Comparison of ENCODE assay signal across 8 cellular contexts in the genomic region with DNA sequence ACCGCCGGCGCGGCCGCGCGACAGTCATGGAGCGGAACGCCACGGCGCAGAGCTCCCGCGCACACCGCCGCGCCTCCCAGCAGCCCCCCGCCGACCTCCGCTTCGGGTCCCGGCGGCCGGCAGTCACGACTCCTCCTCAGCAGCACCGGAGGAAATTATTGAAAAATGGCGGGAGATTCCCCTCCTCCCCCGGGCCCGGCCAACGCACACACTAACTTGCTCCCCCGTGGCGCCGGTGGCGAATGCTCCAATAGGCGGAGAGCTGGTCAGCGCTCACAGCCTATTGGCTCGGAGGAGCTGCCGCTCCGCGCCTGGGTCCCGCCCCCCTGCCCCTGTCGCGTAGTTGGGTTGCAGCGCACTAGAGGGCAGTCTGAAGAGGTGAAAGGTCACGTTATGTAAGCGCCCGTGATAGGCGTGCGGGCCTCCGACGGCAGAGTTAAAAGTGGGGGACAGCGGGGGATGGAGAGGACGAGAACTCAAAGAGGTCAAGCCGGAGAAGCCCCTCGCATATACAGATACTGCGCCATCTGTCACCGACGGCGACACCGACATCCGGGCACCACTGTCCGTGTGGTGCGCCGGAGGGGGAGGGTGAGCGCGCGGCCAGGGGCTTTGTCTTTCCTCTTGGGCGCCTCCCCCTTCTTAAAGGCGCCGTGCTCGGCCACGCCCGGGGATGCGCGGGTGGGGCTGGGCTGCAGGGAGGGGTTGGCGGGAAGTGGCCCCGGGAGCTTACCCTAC. TPM values are rescaled to one million over a fixed set of nuclear protein-coding genes. Genes with fewer than 3 reads are reported as not detected.
A peak's percentile ranks its signal among the peaks of the same experiment; 100 is the strongest.
DNase-seq lines count a peak whose midpoint lies in the region; ATAC-seq and TF ChIP-seq lines count a peak whose summit lies in the region.

BAZ1B (minus strand) TSS at position 213 of the 738 bp plus-strand sequence. CDS start 360 bp downstream, outside the sequence.

- no TSS peak for BruUV-seq in Caco-2 (replicated peaks; lab: Mats Ljungman, UMichigan)

- peak within 1 kb of the TSS; percentile 89 for H2BK120ac ChIP-seq in mesenchymal stem cell (ENCODE audit: low read depth, low read length)

- peak within 1 kb of the TSS; percentile 88 to 99 for H3K14ac ChIP-seq in mesenchymal stem cell (ENCODE audit: low read length in 2 of 2)

- ATAC-seq in GM21381 (IDR thresholded peaks at IDR 0.05; ENCODE audit: unreplicated experiment) = peak; percentile 80
- ATAC-seq in activated CD8-positive, alpha-beta memory T cell treated with anti-CD3 and anti-CD28 coated beads, Interleukin-2, amount 10 ng/mL, durations not matched to agents 7 days and 5 days = peak; percentile 93

- H3K27me3 Mint-ChIP-seq in Caco-2 (ENCODE audit: insufficient read depth, unreplicated experiment) = no peaks in the 10 kb centered on the region
- H3K27me3 Mint-ChIP-seq in activated CD8-positive, alpha-beta memory T cell treated with anti-CD3 and anti-CD28 coated beads, Interleukin-2, amount 10 ng/mL, durations not matched to agents 7 days and 5 days = no peaks in the 10 kb centered on the region

- peak within 1 kb of the TSS in 1 of 2 experiments; percentile 99 for H3K4ac ChIP-seq in mesenchymal stem cell (ENCODE audit: low read depth in 1 of 2, low read length in 2 of 2)

- peak in 1 of 2 experiments; percentile 21 for TF ChIP-seq CTCF in Caco-2 (IDR thresholded peaks at IDR 0.05; ENCODE audit: insufficient read depth in 1 of 2, low read depth in 1 of 2, low read length in 1 of 2, severe bottlenecking in 1 of 2, unreplicated experiment in 1 of 2)

- H3K18ac ChIP-seq in mesenchymal stem cell (ENCODE audit: low read depth in 1 of 2, low read length in 2 of 2) = peak within 1 kb of the TSS; percentile 99 to 100

- DNase-seq in Caco-2 (peak; percentile 99), HUDEP-2 (lab: John Stamatoyannopoulos, UW; ENCODE audit: unreplicated experiment in 76 of 76) (peak; percentile 45 to 99 (median 96)), NT2/D1 (ENCODE audit: low read depth, low spot score) (peak; percentile 97), mesenchymal stem cell (peak; percentile 98)
- peak; percentile 99 for DNase-seq in activated CD8-positive, alpha-beta memory T cell treated with anti-CD3 and anti-CD28 coated beads, Interleukin-2, amount 10 ng/mL, durations not matched to agents 7 days and 5 days
- peak; percentile 96 for DNase-seq in stimulated activated CD8-positive, alpha-beta memory T cell treated with anti-CD3 and anti-CD28 coated beads, Interleukin-12 subunit alpha, Interleukin-12 subunit beta, amount 100 ng/mL, for 4 hours (ENCODE audit: low read depth)

- POLR2A ChIA-PET in Caco-2 (lab: Charles Lee) = interaction anchor here (0.5 to 2.8 kb wide), 11 partner anchors 16 to 320 kb away, joined by 3 to 24 read pairs (median 4); partner anchors contain the start of genes BCL7B, METTL27 and TBL2

- CTCF ChIA-PET in Caco-2 (lab: Charles Lee) = interaction anchor here (0.5 to 0.8 kb wide), 2 partner anchors 180 to 848 kb away, joined by 3 to 4 read pairs; no protein-coding TSS in a partner anchor
- CTCF ChIA-PET in activated CD8-positive, alpha-beta memory T cell treated with anti-CD3 and anti-CD28 coated beads, Interleukin-2, amount 10 ng/mL, durations not matched to agents 7 days and 5 days (lab: Charles Lee) = interaction anchor here (0.6 to 3.9 kb wide), 7 partner anchors 13 to 251 kb away, joined by 3 to 26 read pairs (median 4); partner anchors contain the start of genes BCL7B and TBL2

- no peak within 1 kb of the TSS for H2AK5ac ChIP-seq in mesenchymal stem cell (ENCODE audit: low read length, severe bottlenecking)

- no peaks in the 10 kb centered on the region for H3K9me3 ChIP-seq in Caco-2
- no peaks in the 10 kb centered on the region for H3K9me3 ChIP-seq in NT2/D1 (ENCODE audit: insufficient read depth, low read length)
- no peaks in the 10 kb centered on the region for H3K9me3 ChIP-seq in endocrine pancreas (ENCODE audit: control insufficient read depth, low read length)
- H3K9me3 ChIP-seq in mesenchymal stem cell (ENCODE audit: control insufficient read depth, low read length) = no peaks in the 10 kb centered on the region

- H3K9me3 Mint-ChIP-seq in Caco-2 (ENCODE audit: unreplicated experiment) = no peaks in the 10 kb centered on the region
- no peaks in the 10 kb centered on the region for H3K9me3 Mint-ChIP-seq in activated CD8-positive, alpha-beta memory T cell treated with anti-CD3 and anti-CD28 coated beads, Interleukin-2, amount 10 ng/mL, durations not matched to agents 7 days and 5 days (ENCODE audit: low read depth)

- H3K27me3 ChIP-seq in Caco-2 (replicated peaks; ENCODE audit: control insufficient read depth, insufficient read depth, low read length) = no peaks in the 10 kb centered on the region
- H3K27me3 ChIP-seq in NT2/D1 (ENCODE audit: insufficient read depth, insufficient read length) = no peaks in the 10 kb centered on the region
- no peaks in the 10 kb centered on the region for H3K27me3 ChIP-seq in endocrine pancreas (ENCODE audit: control insufficient read depth, insufficient read depth, low read length)
- no peaks in the 10 kb centered on the region for H3K27me3 ChIP-seq in mesenchymal stem cell (ENCODE audit: control insufficient read depth in 1 of 2, insufficient read depth in 1 of 2, low read length in 2 of 2)

- WGBS in mesenchymal stem cell = under 1% methylated on average over 64 of the region's 76 CpGs

- H3K36me3 Mint-ChIP-seq in Caco-2 (ENCODE audit: insufficient read depth, unreplicated experiment) = peaks cover 44% of the 10 kb centered on the region
- peaks cover 37% of the 10 kb centered on the region for H3K36me3 Mint-ChIP-seq in activated CD8-positive, alpha-beta memory T cell treated with anti-CD3 and anti-CD28 coated beads, Interleukin-2, amount 10 ng/mL, durations not matched to agents 7 days and 5 days

- H4K91ac ChIP-seq in mesenchymal stem cell (ENCODE audit: low read length) = peak within 1 kb of the TSS; percentile 98

- H3K23ac ChIP-seq in mesenchymal stem cell (ENCODE audit: low read length in 2 of 2) = peak within 1 kb of the TSS in 1 of 2 experiments; percentile 98

- peak within 1 kb of the TSS in 1 of 2 experiments; percentile 86 for H2BK12ac ChIP-seq in mesenchymal stem cell (ENCODE audit: low read length in 2 of 2)

- peaks cover 18% of the 10 kb centered on the region for H3K4me1 Mint-ChIP-seq in Caco-2 (ENCODE audit: low read depth, unreplicated experiment)
- H3K4me1 Mint-ChIP-seq in activated CD8-positive, alpha-beta memory T cell treated with anti-CD3 and anti-CD28 coated beads, Interleukin-2, amount 10 ng/mL, durations not matched to agents 7 days and 5 days = peaks cover 56% of the 10 kb centered on the region

- H2BK5ac ChIP-seq in mesenchymal stem cell (ENCODE audit: low read depth, low read length, poor library complexity, severe bottlenecking) = peak within 1 kb of the TSS; percentile 92

- H3K9ac ChIP-seq in NT2/D1 (ENCODE audit: insufficient read length, low read depth) (peak within 1 kb of the TSS; percentile 86), endocrine pancreas (ENCODE audit: control insufficient read depth, insufficient read depth, low read length) (peak within 1 kb of the TSS; percentile 91), mesenchymal stem cell (ENCODE audit: low read length) (peak within 1 kb of the TSS; percentile 94)

- H3K36me3 ChIP-seq in Caco-2 (ENCODE audit: control insufficient read depth, insufficient read depth, low read length) (0 out of 2 replicates have a peak, but pooled peaks cover under 1% of the 10 kb centered on the region), NT2/D1 (ENCODE audit: insufficient read depth, insufficient read length, low read length) (peaks cover 29% of the 10 kb centered on the region), endocrine pancreas (ENCODE audit: control insufficient read depth, insufficient read depth, low read length) (no peaks in the 10 kb centered on the region), mesenchymal stem cell (ENCODE audit: control insufficient read depth in 1 of 2, insufficient read depth in 2 of 2, low read depth in 1 of 2, low read length in 2 of 2) (peaks cover 8 to 13% of the 10 kb centered on the region in 2 experiments)

- H3K4me3 ChIP-seq in Caco-2 (ENCODE audit: low read depth, low read length) = peak within 1 kb of the TSS; percentile 77
- H3K4me3 ChIP-seq in NT2/D1 (ENCODE audit: insufficient read length, low read depth) = peak within 1 kb of the TSS; percentile 60
- peak within 1 kb of the TSS; percentile 90 for H3K4me3 ChIP-seq in endocrine pancreas (ENCODE audit: control insufficient read depth, insufficient read depth, low read length)
- peak within 1 kb of the TSS; percentile 81 to 99 for H3K4me3 ChIP-seq in mesenchymal stem cell (ENCODE audit: insufficient read depth in 1 of 2, low read depth in 1 of 2, low read length in 2 of 2)

- H3K4me1 ChIP-seq in Caco-2 = peaks cover 18% of the 10 kb centered on the region
- no peaks in the 10 kb centered on the region for H3K4me1 ChIP-seq in NT2/D1 (ENCODE audit: insufficient read depth, insufficient read length)
- H3K4me1 ChIP-seq in endocrine pancreas (ENCODE audit: control insufficient read depth, insufficient read depth, low read length) = peaks cover 19% of the 10 kb centered on the region
- peaks cover 8% of the 10 kb centered on the region for H3K4me1 ChIP-seq in mesenchymal stem cell (ENCODE audit: control insufficient read depth, insufficient read depth, low read depth, low read length)

- peaks cover 5% of the 10 kb centered on the region for H3K79me1 ChIP-seq in mesenchymal stem cell (replicated peaks; ENCODE audit: low read length, poor library complexity, severe bottlenecking)

- peak within 1 kb of the TSS; percentile 78 for H3K4me2 ChIP-seq in mesenchymal stem cell (ENCODE audit: low read length, poor library complexity, severe bottlenecking)

- H4K8ac ChIP-seq in mesenchymal stem cell (ENCODE audit: low read length) = peak within 1 kb of the TSS; percentile 95

- peak within 1 kb of the TSS; percentile 93 for H3K4me3 Mint-ChIP-seq in Caco-2 (ENCODE audit: unreplicated experiment)
- peak within 1 kb of the TSS; percentile 99 for H3K4me3 Mint-ChIP-seq in activated CD8-positive, alpha-beta memory T cell treated with anti-CD3 and anti-CD28 coated beads, Interleukin-2, amount 10 ng/mL, durations not matched to agents 7 days and 5 days

- intact Hi-C loops in Caco-2 (cut with micrococcal nuclease; ENCODE audit: unreplicated experiment) = loop anchor here (1.0 to 5.0 kb wide), 3 partner anchors 35 to 145 kb away; partner anchors contain the start of genes BCL7B, TBL2 and VPS37D

- peak within 1 kb of the TSS; percentile 67 for H3K27ac ChIP-seq in mesenchymal stem cell (ENCODE audit: low read length, poor library complexity, severe bottlenecking)

- peak within 1 kb of the TSS; percentile 99 for H2BK15ac ChIP-seq in mesenchymal stem cell (ENCODE audit: low read depth, poor library complexity, severe bottlenecking)

- H2AFZ ChIP-seq in mesenchymal stem cell (ENCODE audit: low read depth, low read length) = peak within 1 kb of the TSS; percentile 98

- H3K27ac Mint-ChIP-seq in Caco-2 (ENCODE audit: unreplicated experiment) = peak within 1 kb of the TSS; percentile 98
- peak within 1 kb of the TSS; percentile 97 for H3K27ac Mint-ChIP-seq in activated CD8-positive, alpha-beta memory T cell treated with anti-CD3 and anti-CD28 coated beads, Interleukin-2, amount 10 ng/mL, durations not matched to agents 7 days and 5 days

RNA-seq across cellular contexts. Expression of gene BAZ1B, which starts in this region (rescaled TPM):
- total RNA-seq in Caco-2 (2022) = 85.2 and 85.7 TPM in 2 replicates
- 100 to 1,000 TPM; 112 to 129 TPM for total RNA-seq in activated CD8-positive, alpha-beta memory T cell treated with anti-CD3 and anti-CD28 coated beads, Interleukin-2, amount 10 ng/mL, durations not matched to agents 7 days and 5 days
- 38.8 TPM for polyA plus RNA-seq in mesenchymal stem cell (2013, experiment 1 of 2)
- polyA plus RNA-seq in mesenchymal stem cell (2013, experiment 2 of 2) = 37.5 TPM

Comparison
In these comparisons a context has a peak if more than half of its experiments do, and no peak if none do; other contexts are left out.
1. Peak in every context shown above with its lines: DNase-seq, ATAC-seq, H3K4me3 ChIP-seq and H3K27ac ChIP-seq.